19 cellular contexts compared by ENCODE assay signal in the genomic region with DNA sequence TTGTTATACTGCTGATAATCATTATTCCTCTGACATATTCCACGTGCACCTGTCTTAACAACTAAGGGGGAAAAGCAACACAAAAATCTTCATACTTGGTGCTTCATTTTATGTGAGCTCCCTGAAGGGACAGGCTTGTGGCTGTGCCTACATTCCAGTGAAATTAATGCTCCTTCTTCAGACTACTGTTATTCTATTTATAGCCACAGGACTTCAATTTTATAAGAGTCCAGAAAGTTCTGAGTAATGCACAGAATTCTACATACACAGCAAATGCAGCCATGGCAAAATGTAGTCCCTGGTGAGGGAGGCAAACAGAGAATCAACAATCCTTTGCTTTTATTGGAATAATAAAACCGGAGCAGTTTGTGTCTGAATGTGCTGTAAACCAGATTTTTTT.
A peak's percentile ranks its signal among the peaks of the same experiment; 100 is the strongest.
DNase-seq lines count a peak whose midpoint lies in the region; ATAC-seq and TF ChIP-seq lines count a peak whose summit lies in the region.
"Had no signal": no experiment of that assay in that cellular context is flagged by ENCODE, and none has a peak within 500 bp of the region (broad histone marks: within the 10 kb centered on the region; RNA-seq: fewer than 3 reads in every experiment).

No MANE protein-coding gene starts in this region.

- 0 out of 2 replicates have a peak, but pooled peaks cover 4% of the 10 kb centered on the region for H3F3A ChIP-seq in PC-9 (ENCODE audit: insufficient read depth, low read depth)

- H3K36me3 ChIP-seq in osteoblast (ENCODE audit: insufficient read depth, low read length) (peaks cover 5% of the 10 kb centered on the region), psoas muscle (ENCODE audit: insufficient read depth in 1 of 2, low read depth in 1 of 2) (no peaks in the 10 kb centered on the region), PC-9 (ENCODE audit: low read depth) (no peaks in the 10 kb centered on the region)
- H3K36me3 ChIP-seq: Peyer's patch, upper lobe of right lung had no signal

- TF ChIP-seq CTCF in AG10803 (conservative IDR thresholded peaks at IDR 0.05; ENCODE audit: low read length) = no peak
- TF ChIP-seq CTCF in LNCaP clone FGC (IDR thresholded peaks at IDR 0.05; ENCODE audit: control insufficient read depth, extremely low read depth, insufficient read depth) = no peak
- TF ChIP-seq CTCF in chondrocyte (IDR thresholded peaks at IDR 0.05) = no peak
- TF ChIP-seq CTCF in osteoblast (IDR thresholded peaks at IDR 0.05; ENCODE audit: extremely low read depth, low read depth, low read length) = no peak
- no peak for TF ChIP-seq CTCF in psoas muscle (IDR thresholded peaks at IDR 0.05)
- no peak for TF ChIP-seq CTCF in PC-9 (conservative IDR thresholded peaks at IDR 0.05)

- H3K27ac Mint-ChIP-seq in chondrocyte (ENCODE audit: unreplicated experiment) = peak overlapping the region; percentile 67

- H3K4me1 ChIP-seq in osteoblast (ENCODE audit: insufficient read depth, low read length) = peaks cover 51% of the 10 kb centered on the region
- H3K4me1 ChIP-seq in psoas muscle = peaks cover 34% of the 10 kb centered on the region
- H3K4me1 ChIP-seq in PC-9 (replicated peaks; ENCODE audit: insufficient read depth) = peaks cover 28% of the 10 kb centered on the region

- no peaks in the 10 kb centered on the region for H3K27me3 ChIP-seq in osteoblast (ENCODE audit: insufficient read depth, low read length)
- H3K27me3 ChIP-seq in psoas muscle (ENCODE audit: insufficient read depth in 3 of 3, low read length in 2 of 3) = no peaks in the 10 kb centered on the region
- no peaks in the 10 kb centered on the region for H3K27me3 ChIP-seq in PC-9 (ENCODE audit: insufficient read depth, low read depth)
- H3K27me3 ChIP-seq: Peyer's patch, right atrium auricular region, upper lobe of right lung had no signal

- ATAC-seq in psoas muscle (no peak), HG02642 (IDR thresholded peaks at IDR 0.05; ENCODE audit: poor library complexity, unreplicated experiment) (no peak)
- ATAC-seq: GM12878; left cardiac atrium; stimulated activated naive CD8-positive, alpha-beta T cell treated with anti-CD3 and anti-CD28 coated beads, Interleukin-15, Interleukin-2, amounts not matched to agents 100 U/mL and 50 U/mL, for 24 hours; upper lobe of right lung had no signal

- H3K9me2 ChIP-seq in PC-9 (ENCODE audit: insufficient read depth) = no peaks in the 10 kb centered on the region

- H3K9me3 Mint-ChIP-seq in chondrocyte (ENCODE audit: low read depth) = peaks cover under 1% of the 10 kb centered on the region

- H3K4me3 ChIP-seq in AG10803 (ENCODE audit: low read length) (no peak overlapping the region), LNCaP clone FGC (ENCODE audit: low read depth, low read length) (no peak overlapping the region), osteoblast (ENCODE audit: insufficient read depth, low read length) (no peak overlapping the region), psoas muscle (no peak overlapping the region), PC-9 (no peak overlapping the region)
- H3K4me3 ChIP-seq: GM12878, Peyer's patch, right atrium auricular region, upper lobe of right lung had no signal

- WGBS in psoas muscle, 3 donors = 73 to 82% (median 79%) methylated on average over 2 of the region's 2 CpGs

- H3K4me2 ChIP-seq in osteoblast (ENCODE audit: insufficient read depth, low read length) = peak overlapping the region; percentile 32
- H3K4me2 ChIP-seq in PC-9 = no peak overlapping the region

- H2AFZ ChIP-seq in osteoblast (ENCODE audit: low read length) = no peak overlapping the region
- no peak overlapping the region for H2AFZ ChIP-seq in PC-9

- CTCF ChIA-PET in PC-9 (lab: Charles Lee) = no interaction called here

- H3K27ac ChIP-seq in osteoblast (ENCODE audit: low read depth, low read length) = peak overlapping the region; percentile 62
- H3K27ac ChIP-seq in psoas muscle = no peak overlapping the region
- no peak overlapping the region for H3K27ac ChIP-seq in PC-9
- H3K27ac ChIP-seq: Peyer's patch, right atrium auricular region, upper lobe of right lung had no signal

- H3K4me3 Mint-ChIP-seq in chondrocyte (ENCODE audit: unreplicated experiment) = no peak overlapping the region

- POLR2A ChIA-PET in PC-9 (lab: Charles Lee; ENCODE audit: unreplicated experiment) = no interaction called here

- H3K9me3 ChIP-seq in osteoblast (ENCODE audit: low read depth, low read length) = no peaks in the 10 kb centered on the region
- peaks cover 2% of the 10 kb centered on the region for H3K9me3 ChIP-seq in psoas muscle
- no peaks in the 10 kb centered on the region; the same call in 1 of the 2 replicates for H3K9me3 ChIP-seq in PC-9 (ENCODE audit: insufficient read depth, low read depth)
- H3K9me3 ChIP-seq: Caco-2, Peyer's patch, right atrium auricular region, upper lobe of right lung had no signal

- intact Hi-C loops in psoas muscle (cut with DNase I) (no loop called here), PC-9 (cut with micrococcal nuclease; ENCODE audit: unreplicated experiment) (no loop called here), posterior cingulate gyrus (cut with DNase I) (no loop called here)

- DNase-seq in AG10803 (ENCODE audit: low read depth) (peak; percentile 65), LNCaP clone FGC (ENCODE audit: low read depth) (peak; percentile 1), chondrocyte (ENCODE audit: low spot score) (no peak), osteoblast (ENCODE audit: insufficient read length, low spot score, missing footprints) (peak; percentile 91), psoas muscle (no peak), PC-9 (no peak), posterior cingulate gyrus (no peak)
- DNase-seq: activated CD4-positive, alpha-beta T cell treated with anti-CD3 and anti-CD28 coated beads for 48 hours; activated CD8-positive, alpha-beta memory T cell treated with anti-CD3 and anti-CD28 coated beads, Interleukin-2, amount 50 U/mL, for 4 hours; activated gamma-delta T cell; Caco-2; left cardiac atrium; NCI-H1417; Peyer's patch; stimulated activated naive CD8-positive, alpha-beta T cell treated with anti-CD3 and anti-CD28 coated beads, Interleukin-15, Interleukin-2, amounts not matched to agents 100 U/mL and 50 U/mL, for 24 hours; upper lobe of right lung had no signal

- BruUV-seq in PC-9 (replicated peaks; lab: Mats Ljungman, UMichigan) = no TSS peak

- no peaks in the 10 kb centered on the region for H3K27me3 Mint-ChIP-seq in chondrocyte (ENCODE audit: low read depth)

- H4K20me1 ChIP-seq in osteoblast (ENCODE audit: insufficient read depth, low read length) (no peaks in the 10 kb centered on the region), PC-9 (ENCODE audit: insufficient read depth) (no peaks in the 10 kb centered on the region)

- H3K36me3 Mint-ChIP-seq in chondrocyte (ENCODE audit: low read depth) = peaks cover 7% of the 10 kb centered on the region

- peaks cover 67% of the 10 kb centered on the region for H3K4me1 Mint-ChIP-seq in chondrocyte (ENCODE audit: low read depth)

- H3K79me2 ChIP-seq in osteoblast (ENCODE audit: insufficient read depth, low read length) (peaks cover 2% of the 10 kb centered on the region), PC-9 (ENCODE audit: low read depth) (no peaks in the 10 kb centered on the region)

Comparison
In these comparisons a context has a peak if more than half of its experiments do, and no peak if none do; other contexts are left out.
1. DNase-seq: peak in AG10803 (single experiment), LNCaP clone FGC (single experiment) and osteoblast (single experiment); none in chondrocyte (single experiment), psoas muscle (0 of 2), PC-9 (0 of 2) and posterior cingulate gyrus (0 of 10).